18 cellular contexts compared by ENCODE assay signal in genomic region chr14:95449131-95449530, GRCh38.
DNase-seq lines count a peak whose midpoint lies in the region; ATAC-seq and TF ChIP-seq lines count a peak whose summit lies in the region.
"Had no signal": no experiment of that assay in that cellular context is flagged by ENCODE, and none has a peak within 500 bp of the region (broad histone marks: within the 10 kb centered on the region; RNA-seq: fewer than 3 reads in every experiment).

No MANE protein-coding gene starts in this region.

- TF ChIP-seq CTCF in activated CD8-positive, alpha-beta T cell treated with anti-CD3 and anti-CD28 coated beads for 36 hours (IDR thresholded peaks at IDR 0.05) = no peak
- no peak for TF ChIP-seq CTCF in tibial artery (IDR thresholded peaks at IDR 0.05)

- intact Hi-C loops in activated CD8-positive, alpha-beta T cell treated with anti-CD3 and anti-CD28 coated beads for 36 hours (cut with micrococcal nuclease) = no loop called here
- intact Hi-C loops in tibial artery (cut with DNase I; ENCODE audit: low total_unique reads) = no loop called here

- no peak for DNase-seq in activated CD8-positive, alpha-beta T cell treated with anti-CD3 and anti-CD28 coated beads, Interleukin-2, amount 10 ng/mL, durations not matched to agents 7 days and 5 days
- DNase-seq in activated CD8-positive, alpha-beta T cell treated with anti-CD3 and anti-CD28 coated beads for 36 hours = no peak
- no peak for DNase-seq in CD8-positive, alpha-beta memory T cell
- no peak for DNase-seq in stimulated activated effector memory CD8-positive, alpha-beta T cell treated with anti-CD3 and anti-CD28 coated beads, Interleukin-12 subunit alpha, Interleukin-12 subunit beta, amount 100 ng/mL, for 72 hours (ENCODE audit: low spot score in 2 of 2)
- DNase-seq in HPDE6-E6E7 (ENCODE audit: extremely low spot score) (no peak), tibial artery (no peak)
- DNase-seq: AML-193; CD8-positive, alpha-beta T cell; COR-L47; DMS 273 treated with DMSO at 0.1 percent for 48 hours; GM23248; IMR-90 had no signal

- H3K27me3 Mint-ChIP-seq in activated CD8-positive, alpha-beta T cell treated with anti-CD3 and anti-CD28 coated beads, Interleukin-2, amount 10 ng/mL, durations not matched to agents 7 days and 5 days (ENCODE audit: low read depth) = no peaks in the 10 kb centered on the region
- H3K27me3 Mint-ChIP-seq in activated CD8-positive, alpha-beta T cell treated with anti-CD3 and anti-CD28 coated beads for 36 hours = no peaks in the 10 kb centered on the region
- peaks cover 0 to 2% of the 10 kb centered on the region in 2 donors for H3K27me3 Mint-ChIP-seq in CD8-positive, alpha-beta memory T cell
- H3K27me3 Mint-ChIP-seq in activated T-helper 17 cell treated with anti-CD3 and anti-CD28 coated beads, Interleukin-2, amount 50 U/mL, for 72 hours = no peaks in the 10 kb centered on the region

- peak overlapping the region; percentile 32 for H3K27ac Mint-ChIP-seq in activated CD8-positive, alpha-beta T cell treated with anti-CD3 and anti-CD28 coated beads, Interleukin-2, amount 10 ng/mL, durations not matched to agents 7 days and 5 days
- no peak overlapping the region for H3K27ac Mint-ChIP-seq in activated CD8-positive, alpha-beta T cell treated with anti-CD3 and anti-CD28 coated beads for 36 hours
- peak overlapping the region in 5 of 8 donors; percentile 31 to 91 (median 49) for H3K27ac Mint-ChIP-seq in CD8-positive, alpha-beta memory T cell
- H3K27ac Mint-ChIP-seq in activated T-helper 17 cell treated with anti-CD3 and anti-CD28 coated beads, Interleukin-2, amount 50 U/mL, for 72 hours = peak overlapping the region; percentile 82
- peak overlapping the region; percentile 18 for H3K27ac Mint-ChIP-seq in stimulated activated effector memory CD8-positive, alpha-beta T cell treated with anti-CD3 and anti-CD28 coated beads, Interleukin-12 subunit alpha, Interleukin-12 subunit beta, amount 100 ng/mL, for 72 hours
- H3K27ac Mint-ChIP-seq: CD8-positive, alpha-beta T cell had no signal

- H3K4me3 Mint-ChIP-seq in activated CD8-positive, alpha-beta T cell treated with anti-CD3 and anti-CD28 coated beads, Interleukin-2, amount 10 ng/mL, durations not matched to agents 7 days and 5 days = no peak overlapping the region
- H3K4me3 Mint-ChIP-seq in activated CD8-positive, alpha-beta T cell treated with anti-CD3 and anti-CD28 coated beads for 36 hours = no peak overlapping the region
- no peak overlapping the region for H3K4me3 Mint-ChIP-seq in CD8-positive, alpha-beta memory T cell
- H3K4me3 Mint-ChIP-seq in activated T-helper 17 cell treated with anti-CD3 and anti-CD28 coated beads, Interleukin-2, amount 50 U/mL, for 72 hours = no peak overlapping the region
- no peak overlapping the region for H3K4me3 Mint-ChIP-seq in stimulated activated effector memory CD8-positive, alpha-beta T cell treated with anti-CD3 and anti-CD28 coated beads, Interleukin-12 subunit alpha, Interleukin-12 subunit beta, amount 100 ng/mL, for 72 hours
- H3K4me3 Mint-ChIP-seq: CD14-positive monocyte; CD8-positive, alpha-beta T cell had no signal

- H3K4me3 ChIP-seq in CD8-positive, alpha-beta memory T cell (ENCODE audit: low read length) = no peak overlapping the region
- no peak overlapping the region for H3K4me3 ChIP-seq in tibial artery
- H3K4me3 ChIP-seq: A549, GM23248, HAP-1 had no signal

- H3K27me3 ChIP-seq in CD8-positive, alpha-beta memory T cell (ENCODE audit: insufficient read depth, low read length, poor library complexity, severe bottlenecking) = no peaks in the 10 kb centered on the region
- H3K27me3 ChIP-seq in tibial artery = no peaks in the 10 kb centered on the region

- no peaks in the 10 kb centered on the region for H3K4me1 Mint-ChIP-seq in activated CD8-positive, alpha-beta T cell treated with anti-CD3 and anti-CD28 coated beads, Interleukin-2, amount 10 ng/mL, durations not matched to agents 7 days and 5 days (ENCODE audit: low read depth)
- H3K4me1 Mint-ChIP-seq in activated CD8-positive, alpha-beta T cell treated with anti-CD3 and anti-CD28 coated beads for 36 hours (ENCODE audit: low read depth) = no peaks in the 10 kb centered on the region
- no peaks in the 10 kb centered on the region for H3K4me1 Mint-ChIP-seq in CD8-positive, alpha-beta memory T cell
- H3K4me1 Mint-ChIP-seq in activated T-helper 17 cell treated with anti-CD3 and anti-CD28 coated beads, Interleukin-2, amount 50 U/mL, for 72 hours = peaks cover 4% of the 10 kb centered on the region
- peaks cover 10% of the 10 kb centered on the region for H3K4me1 Mint-ChIP-seq in stimulated activated effector memory CD8-positive, alpha-beta T cell treated with anti-CD3 and anti-CD28 coated beads, Interleukin-12 subunit alpha, Interleukin-12 subunit beta, amount 100 ng/mL, for 72 hours
- H3K4me1 Mint-ChIP-seq: CD14-positive monocyte had no signal

- no peaks in the 10 kb centered on the region for H3K9me3 Mint-ChIP-seq in activated CD8-positive, alpha-beta T cell treated with anti-CD3 and anti-CD28 coated beads, Interleukin-2, amount 10 ng/mL, durations not matched to agents 7 days and 5 days (ENCODE audit: insufficient read depth)
- no peaks in the 10 kb centered on the region for H3K9me3 Mint-ChIP-seq in activated CD8-positive, alpha-beta T cell treated with anti-CD3 and anti-CD28 coated beads for 36 hours
- H3K9me3 Mint-ChIP-seq in CD8-positive, alpha-beta memory T cell = no peaks in the 10 kb centered on the region
- no peaks in the 10 kb centered on the region for H3K9me3 Mint-ChIP-seq in activated T-helper 17 cell treated with anti-CD3 and anti-CD28 coated beads, Interleukin-2, amount 50 U/mL, for 72 hours
- no peaks in the 10 kb centered on the region for H3K9me3 Mint-ChIP-seq in stimulated activated effector memory CD8-positive, alpha-beta T cell treated with anti-CD3 and anti-CD28 coated beads, Interleukin-12 subunit alpha, Interleukin-12 subunit beta, amount 100 ng/mL, for 72 hours
- H3K9me3 Mint-ChIP-seq: CD14-positive monocyte; CD8-positive, alpha-beta T cell had no signal

- peaks cover 65% of the 10 kb centered on the region for H3K36me3 Mint-ChIP-seq in activated CD8-positive, alpha-beta T cell treated with anti-CD3 and anti-CD28 coated beads, Interleukin-2, amount 10 ng/mL, durations not matched to agents 7 days and 5 days (ENCODE audit: low read depth)
- H3K36me3 Mint-ChIP-seq in activated CD8-positive, alpha-beta T cell treated with anti-CD3 and anti-CD28 coated beads for 36 hours (ENCODE audit: low read depth) = peaks cover 28% of the 10 kb centered on the region
- H3K36me3 Mint-ChIP-seq in CD8-positive, alpha-beta memory T cell = peaks cover 3 to 83% (median 8%) of the 10 kb centered on the region in 3 donors
- peaks cover 89% of the 10 kb centered on the region for H3K36me3 Mint-ChIP-seq in activated T-helper 17 cell treated with anti-CD3 and anti-CD28 coated beads, Interleukin-2, amount 50 U/mL, for 72 hours (ENCODE audit: low read depth)
- peaks cover 97% of the 10 kb centered on the region for H3K36me3 Mint-ChIP-seq in stimulated activated effector memory CD8-positive, alpha-beta T cell treated with anti-CD3 and anti-CD28 coated beads, Interleukin-12 subunit alpha, Interleukin-12 subunit beta, amount 100 ng/mL, for 72 hours

- peaks cover 36% of the 10 kb centered on the region for H3K36me3 ChIP-seq in CD8-positive, alpha-beta memory T cell (ENCODE audit: insufficient read depth, low read length)
- peaks cover 19 to 88% (median 83%) of the 10 kb centered on the region in 3 donors for H3K36me3 ChIP-seq in tibial artery
- H3K36me3 ChIP-seq: HAP-1 had no signal

- no peak overlapping the region for H3K27ac ChIP-seq in CD8-positive, alpha-beta memory T cell (ENCODE audit: low read depth, low read length)
- no peak overlapping the region for H3K27ac ChIP-seq in tibial artery
- H3K27ac ChIP-seq: 22Rv1, A549, GM23248 had no signal

- ATAC-seq in activated CD8-positive, alpha-beta T cell treated with anti-CD3 and anti-CD28 coated beads, Interleukin-2, amount 10 ng/mL, durations not matched to agents 7 days and 5 days = no peak
- ATAC-seq in activated CD8-positive, alpha-beta T cell treated with anti-CD3 and anti-CD28 coated beads for 36 hours = no peak
- ATAC-seq in activated T-helper 17 cell treated with anti-CD3 and anti-CD28 coated beads, Interleukin-2, amount 50 U/mL, for 72 hours (replicated peaks) = no peak
- no peak for ATAC-seq in stimulated activated effector memory CD8-positive, alpha-beta T cell treated with anti-CD3 and anti-CD28 coated beads, Interleukin-12 subunit alpha, Interleukin-12 subunit beta, amount 100 ng/mL, for 72 hours
- no peak for ATAC-seq in HG03139 (IDR thresholded peaks at IDR 0.05; ENCODE audit: unreplicated experiment)
- ATAC-seq: A549; CD8-positive, alpha-beta T cell had no signal

- POLR2A ChIA-PET in activated CD8-positive, alpha-beta T cell treated with anti-CD3 and anti-CD28 coated beads, Interleukin-2, amount 10 ng/mL, durations not matched to agents 7 days and 5 days (lab: Charles Lee) = no interaction called here
- POLR2A ChIA-PET in activated CD8-positive, alpha-beta T cell treated with anti-CD3 and anti-CD28 coated beads for 36 hours (lab: Charles Lee) = interaction anchor here (0.6 kb wide), 1 partner anchor 12 kb away, joined by 3 read pairs; no protein-coding TSS in a partner anchor
- POLR2A ChIA-PET in CD8-positive, alpha-beta memory T cell (lab: Charles Lee) = no interaction called here

- H3K4me1 ChIP-seq in CD8-positive, alpha-beta memory T cell (ENCODE audit: insufficient read depth, low read length) = no peaks in the 10 kb centered on the region
- no peaks in the 10 kb centered on the region for H3K4me1 ChIP-seq in tibial artery
- H3K4me1 ChIP-seq: A549, HAP-1 had no signal

- no peaks in the 10 kb centered on the region for H3K9me3 ChIP-seq in CD8-positive, alpha-beta memory T cell (ENCODE audit: low read length)
- H3K9me3 ChIP-seq in tibial artery = no peaks in the 10 kb centered on the region
- H3K9me3 ChIP-seq: A549, HAP-1 had no signal

- CTCF ChIA-PET in activated CD8-positive, alpha-beta T cell treated with anti-CD3 and anti-CD28 coated beads, Interleukin-2, amount 10 ng/mL, durations not matched to agents 7 days and 5 days (lab: Charles Lee) = interaction anchor here (2.3 kb wide), 1 partner anchor 78 kb away, joined by 8 read pairs; no protein-coding TSS in a partner anchor
- CTCF ChIA-PET in activated CD8-positive, alpha-beta T cell treated with anti-CD3 and anti-CD28 coated beads for 36 hours (lab: Charles Lee) = no interaction called here
- CTCF ChIA-PET in CD8-positive, alpha-beta memory T cell (lab: Charles Lee) = interaction anchor here (0.7 kb wide), 1 partner anchor 78 kb away, joined by 4 read pairs; no protein-coding TSS in a partner anchor
